ENCODE assay signal across 8 cellular contexts in genomic region chr12:1293901-1294300, GRCh38.
"Had no signal": no experiment of that assay in that cellular context is flagged by ENCODE, and none has a peak within 500 bp of the region (broad histone marks: within the 10 kb centered on the region; RNA-seq: fewer than 3 reads in every experiment).

No MANE protein-coding gene starts in this region.

- ATAC-seq: HCT116, HepG2 had no signal

- DNase-seq: GM23248, GOT3, H7, HFFc6, KBM-7 had no signal

- H3K27me3 Mint-ChIP-seq: IgD-negative memory B cell had no signal

- H3K9me3 Mint-ChIP-seq: HFFc6, IgD-negative memory B cell had no signal

- H3K27ac Mint-ChIP-seq: HFFc6, IgD-negative memory B cell had no signal

- H3K4me3 Mint-ChIP-seq: HFFc6, IgD-negative memory B cell had no signal
